18 cellular contexts compared by ENCODE assay signal in genomic region chr5:11047051-11047450, GRCh38.
A peak's percentile ranks its signal among the peaks of the same experiment; 100 is the strongest.
DNase-seq lines count a peak whose midpoint lies in the region; ATAC-seq and TF ChIP-seq lines count a peak whose summit lies in the region.
"Had no signal": no experiment of that assay in that cellular context is flagged by ENCODE, and none has a peak within 500 bp of the region (broad histone marks: within the 10 kb centered on the region; RNA-seq: fewer than 3 reads in every experiment).

No MANE protein-coding gene starts in this region.

- POLR2A ChIA-PET in PC-9 (lab: Charles Lee; ENCODE audit: unreplicated experiment): no interaction called here

- no peaks in the 10 kb centered on the region for H3K9me2 ChIP-seq in PC-9 (ENCODE audit: insufficient read depth)

- no peaks in the 10 kb centered on the region for H3F3A ChIP-seq in PC-9 (ENCODE audit: insufficient read depth, low read depth)

- H3K4me2 ChIP-seq in PC-9: no peak overlapping the region
- H3K4me2 ChIP-seq: BLaER1 had no signal

- H3K36me3 Mint-ChIP-seq in Calu3 (ENCODE audit: insufficient read depth, unreplicated experiment): no peaks in the 10 kb centered on the region

- H3K4me1 Mint-ChIP-seq in Calu3 (ENCODE audit: low read depth, unreplicated experiment): peaks cover 7% of the 10 kb centered on the region

- no peak for ATAC-seq in GM21576 (IDR thresholded peaks at IDR 0.05; ENCODE audit: unreplicated experiment)
- no peak for ATAC-seq in HG03108 (IDR thresholded peaks at IDR 0.05; ENCODE audit: unreplicated experiment)

- H3K9me3 ChIP-seq in PC-9 (ENCODE audit: insufficient read depth, low read depth) (no peaks in the 10 kb centered on the region), esophagus muscularis mucosa (no peaks in the 10 kb centered on the region)
- H3K9me3 ChIP-seq: BLaER1, MG63, SJCRH30 had no signal

- WGBS in esophagus muscularis mucosa: 77% methylated on average over 7 of the region's 7 CpGs

- H4K20me1 ChIP-seq in PC-9 (ENCODE audit: insufficient read depth): no peaks in the 10 kb centered on the region
- H4K20me1 ChIP-seq: BLaER1 had no signal

- CTCF ChIA-PET in Calu3 (lab: Charles Lee) (no interaction called here), PC-9 (lab: Charles Lee) (interaction anchor here (0.5 kb wide), 1 partner anchor 595 kb away, joined by 9 read pairs; no protein-coding TSS in a partner anchor)

- no peaks in the 10 kb centered on the region for H3K79me2 ChIP-seq in PC-9 (ENCODE audit: low read depth)

- no peak overlapping the region for H3K27ac ChIP-seq in PC-9
- no peak overlapping the region for H3K27ac ChIP-seq in esophagus muscularis mucosa (replicated peaks in 1 of 4)
- H3K27ac ChIP-seq: BLaER1, GM23248, HL-60, SJCRH30 had no signal

- TF ChIP-seq POLR2A in esophagus muscularis mucosa (IDR thresholded peaks at IDR 0.05; ENCODE audit: low read depth): no peak

- no peak for TF ChIP-seq EP300 in esophagus muscularis mucosa (IDR thresholded peaks at IDR 0.05)

- H3K36me3 ChIP-seq in PC-9 (ENCODE audit: low read depth) (no peaks in the 10 kb centered on the region), esophagus muscularis mucosa (no peaks in the 10 kb centered on the region)
- H3K36me3 ChIP-seq: BLaER1, MG63, SJCRH30 had no signal

- TF ChIP-seq CTCF in Calu3 (IDR thresholded peaks at IDR 0.05; ENCODE audit: unreplicated experiment) (no peak), PC-9 (conservative IDR thresholded peaks at IDR 0.05) (no peak), esophagus muscularis mucosa (IDR thresholded peaks at IDR 0.05) (no peak)

- H3K4me1 ChIP-seq in PC-9 (replicated peaks; ENCODE audit: insufficient read depth) (no peaks in the 10 kb centered on the region), esophagus muscularis mucosa (no peaks in the 10 kb centered on the region)
- H3K4me1 ChIP-seq: BLaER1, SJCRH30 had no signal

- H3K27me3 ChIP-seq in PC-9 (ENCODE audit: insufficient read depth, low read depth): no peaks in the 10 kb centered on the region
- H3K27me3 ChIP-seq in esophagus muscularis mucosa: peaks cover 0 to 8% (median 0%) of the 10 kb centered on the region in 4 donors
- H3K27me3 ChIP-seq: BLaER1, MG63, SJCRH30 had no signal

- H3K4me3 Mint-ChIP-seq in Calu3 (ENCODE audit: low read depth, unreplicated experiment): no peak overlapping the region

- H3K4me3 ChIP-seq in PC-9 (no peak overlapping the region), esophagus muscularis mucosa (no peak overlapping the region)
- H3K4me3 ChIP-seq: BLaER1, GM23248, MG63, SJCRH30 had no signal

- H3K27ac Mint-ChIP-seq in Calu3 (ENCODE audit: unreplicated experiment): no peak overlapping the region

- no peaks in the 10 kb centered on the region for H3K27me3 Mint-ChIP-seq in Calu3 (ENCODE audit: unreplicated experiment)

- H2AFZ ChIP-seq in PC-9: peak overlapping the region; percentile 45; the same call in 1 of the 2 replicates
- H2AFZ ChIP-seq: GM23248 had no signal

- H3K9me3 Mint-ChIP-seq in Calu3 (ENCODE audit: low read depth, unreplicated experiment): no peaks in the 10 kb centered on the region

- DNase-seq in Calu3 (peak; percentile 11), ELR (ENCODE audit: low read depth) (peak; percentile 19), PC-9 (no peak), esophagus muscularis mucosa (ENCODE audit: extremely low spot score) (peak; percentile 50), OCI-M2 (lab: John Stamatoyannopoulos, UW; ENCODE audit: unreplicated experiment) (no peak)
- DNase-seq: GF-D8, GM23248, KBM-7, MG63, NCI-H1092 treated with DMSO at 0.1 percent for 48 hours, NCI-H1694 treated with DMSO at 0.1 percent for 48 hours, NCI-H446, NCI-H774, SJCRH30 had no signal

- no TSS peak for BruUV-seq in Calu3 (replicated peaks; lab: Mats Ljungman, UMichigan)
- no TSS peak for BruUV-seq in PC-9 (replicated peaks; lab: Mats Ljungman, UMichigan)

- intact Hi-C loops in Calu3 (cut with micrococcal nuclease; ENCODE audit: unreplicated experiment): loop anchor here (2.0 to 5.0 kb wide), 2 partner anchors 355 to 594 kb away; no protein-coding TSS in a partner anchor
- intact Hi-C loops in PC-9 (cut with micrococcal nuclease; ENCODE audit: unreplicated experiment): loop anchor here (5.0 kb wide), 1 partner anchor 595 kb away; no protein-coding TSS in a partner anchor
- intact Hi-C loops in esophagus muscularis mucosa (cut with DNase I): no loop called here

Comparison
In these comparisons a context has a peak if more than half of its experiments do, and no peak if none do; other contexts are left out.
1. DNase-seq: peak in Calu3 (single experiment), ELR (single experiment) and esophagus muscularis mucosa (single experiment); none in PC-9 (0 of 2) and OCI-M2 (single experiment).